8 cellular contexts compared by ENCODE assay signal in genomic region chr10:65570143-65571010, GRCh38.
A peak's percentile ranks its signal among the peaks of the same experiment; 100 is the strongest.
DNase-seq lines count a peak whose midpoint lies in the region; ATAC-seq, FAIRE-seq and TF ChIP-seq lines count a peak whose summit lies in the region.

No MANE protein-coding gene starts in this region.

- H3K27me3 Mint-ChIP-seq in activated T-cell treated with anti-CD3 and anti-CD28 coated beads, Interleukin-2, amount 50 U/mL, for 72 hours (ENCODE audit: low read depth): no peaks in the 10 kb centered on the region

- no peaks in the 10 kb centered on the region for H3K4me1 Mint-ChIP-seq in activated T-cell treated with anti-CD3 and anti-CD28 coated beads, Interleukin-2, amount 50 U/mL, for 72 hours (ENCODE audit: low read depth)

- H3K27me3 ChIP-seq in SJSA1 (replicated peaks): no peaks in the 10 kb centered on the region
- no peaks in the 10 kb centered on the region for H3K27me3 ChIP-seq in neutrophil

- H3K4me3 ChIP-seq in SJSA1: peak overlapping the region; percentile 47
- H3K4me3 ChIP-seq in neutrophil (ENCODE audit: low read depth in 1 of 2, low read length in 1 of 2): peak overlapping the region; percentile 20 to 33

- no peak overlapping the region for H3K4me3 Mint-ChIP-seq in activated T-cell treated with anti-CD3 and anti-CD28 coated beads, Interleukin-2, amount 50 U/mL, for 72 hours

- no peak overlapping the region for H3K27ac Mint-ChIP-seq in activated T-cell treated with anti-CD3 and anti-CD28 coated beads, Interleukin-2, amount 50 U/mL, for 72 hours

- no peaks in the 10 kb centered on the region for H3K4me1 ChIP-seq in SJSA1 (replicated peaks)
- H3K4me1 ChIP-seq in neutrophil (ENCODE audit: control insufficient read depth in 1 of 2, insufficient read depth in 1 of 2, low read depth in 1 of 2, low read length in 1 of 2): peaks cover 6 to 13% of the 10 kb centered on the region in 2 experiments

- no peak for TF ChIP-seq CTCF in neutrophil (IDR thresholded peaks at IDR 0.05)

- peak overlapping the region; percentile 74 for H3K27ac ChIP-seq in SJSA1
- no peak overlapping the region for H3K27ac ChIP-seq in neutrophil

- H3K9me3 ChIP-seq in SJSA1 (replicated peaks) (no peaks in the 10 kb centered on the region), neutrophil (no peaks in the 10 kb centered on the region)

- H3K36me3 ChIP-seq in SJSA1 (no peaks in the 10 kb centered on the region; the same call in 1 of the 2 replicates), neutrophil (no peaks in the 10 kb centered on the region)

- DNase-seq in GDM1 (lab: John Stamatoyannopoulos, UW) (peak; percentile 33), HTR-8/SVneo (ENCODE audit: insufficient read length, low spot score) (peak; percentile 51), SJSA1 (ENCODE audit: low read depth in 1 of 2, low spot score in 2 of 2) (peak; percentile 43 to 52), fibroblast of the conjunctiva (ENCODE audit: low read depth) (peak; percentile 2), NCI-H2107 (lab: John Stamatoyannopoulos, UW) (no peak)
- no peak for DNase-seq in activated T-cell treated with anti-CD3 and anti-CD28 coated beads, Interleukin-2, amount 50 U/mL, for 72 hours
- no peak for DNase-seq in stimulated activated CD4-positive, alpha-beta T cell treated with anti-CD3 and anti-CD28 coated beads, Interleukin-12 subunit alpha, Interleukin-12 subunit beta, amount 100 ng/mL, for 4 hours

- ATAC-seq in activated T-cell treated with anti-CD3 and anti-CD28 coated beads, Interleukin-2, amount 50 U/mL, for 72 hours (replicated peaks in 1 of 2): no peak

- peaks cover 2 to 3% of the 10 kb centered on the region in 2 donors for H3K9me3 Mint-ChIP-seq in activated T-cell treated with anti-CD3 and anti-CD28 coated beads, Interleukin-2, amount 50 U/mL, for 72 hours

- H3K36me3 Mint-ChIP-seq in activated T-cell treated with anti-CD3 and anti-CD28 coated beads, Interleukin-2, amount 50 U/mL, for 72 hours (ENCODE audit: insufficient read depth in 2 of 2): no peaks in the 10 kb centered on the region

- FAIRE-seq in HTR-8/SVneo (lab: Jason Lieb, UNC): peak; percentile 16

Comparison
In these comparisons a context has a peak if more than half of its experiments do, and no peak if none do; other contexts are left out.
1. DNase-seq: peak in GDM1 (single experiment), HTR-8/SVneo (single experiment), SJSA1 (2 of 2) and fibroblast of the conjunctiva (single experiment); none in activated T-cell treated with anti-CD3 and anti-CD28 coated beads, Interleukin-2, amount 50 U/mL, for 72 hours (0 of 2), NCI-H2107 (single experiment) and stimulated activated CD4-positive, alpha-beta T cell treated with anti-CD3 and anti-CD28 coated beads, Interleukin-12 subunit alpha, Interleukin-12 subunit beta, amount 100 ng/mL, for 4 hours (single experiment).